Comparison of ENCODE assay signal across 1 cellular context in the genomic region with DNA sequence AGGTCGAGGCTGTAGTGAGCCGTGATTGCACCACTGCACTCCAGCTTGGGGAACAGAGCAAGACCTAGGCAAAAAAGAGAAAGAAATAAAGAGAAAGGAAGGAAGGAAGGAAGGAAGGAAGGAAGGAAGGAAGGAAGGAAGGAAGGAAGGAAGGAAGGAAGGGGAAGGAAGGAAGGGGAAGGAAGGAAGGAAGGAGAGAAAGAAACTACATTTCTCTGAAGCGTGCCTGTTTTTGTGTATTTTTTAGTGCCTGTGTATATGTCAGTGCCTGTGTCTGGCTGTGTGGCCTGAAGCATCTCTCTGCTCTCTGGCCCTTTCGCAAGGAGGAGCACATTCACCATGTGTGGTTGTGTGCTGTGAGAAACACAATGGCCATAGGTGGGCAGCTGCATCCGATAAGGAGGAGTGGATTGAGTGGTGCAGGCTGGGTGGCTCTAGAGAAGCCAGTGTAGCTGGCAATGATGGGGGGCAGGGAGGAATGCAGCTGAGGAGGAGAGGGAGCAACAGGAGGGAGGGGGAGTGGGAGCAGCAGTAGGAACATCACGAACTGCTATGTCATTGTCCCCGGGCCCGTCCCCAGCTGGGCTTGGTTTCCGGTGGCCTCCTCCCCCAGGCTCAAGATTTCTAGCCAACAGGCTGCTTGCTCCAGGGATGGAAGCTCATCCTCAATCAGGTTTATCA.
TF ChIP-seq lines count a peak whose summit lies in the region.

No MANE protein-coding gene starts in this region.

TF ChIP-seq in GM12891, 5 proteins besides CTCF, POLR2A, EP300 and RAD21:
- TF ChIP-seq SPI1 (IDR thresholded peaks at IDR 0.05; ENCODE audit: low read depth, low read length) (no peak), POLR2AphosphoS5 (IDR thresholded peaks at IDR 0.05; ENCODE audit: low read depth, low read length) (no peak), TAF1 (IDR thresholded peaks at IDR 0.05; ENCODE audit: low read depth, low read length) (no peak), POU2F2 (IDR thresholded peaks at IDR 0.05; ENCODE audit: low read depth, low read length) (no peak), PAX5 (IDR thresholded peaks at IDR 0.05; ENCODE audit: insufficient read depth, low read length, severe bottlenecking) (no peak)
